ENCODE assay signal across 8 cellular contexts in genomic region chr21:28605138-28605537, GRCh38.
DNase-seq lines count a peak whose midpoint lies in the region; ATAC-seq and TF ChIP-seq lines count a peak whose summit lies in the region.
"Had no signal": no experiment of that assay in that cellular context is flagged by ENCODE, and none has a peak within 500 bp of the region (broad histone marks: within the 10 kb centered on the region; RNA-seq: fewer than 3 reads in every experiment).

No MANE protein-coding gene starts in this region.

- DNase-seq in medulla oblongata (ENCODE audit: extremely low spot score) (peak; percentile 35), H4 (ENCODE audit: low spot score) (no peak), ovary (no peak), GM23248 (no peak)
- DNase-seq: H7 had no signal

- ATAC-seq in GM18867 (IDR thresholded peaks at IDR 0.05; ENCODE audit: unreplicated experiment) = peak; percentile 99
- ATAC-seq in GM21717 (IDR thresholded peaks at IDR 0.05; ENCODE audit: unreplicated experiment) = peak; percentile 63
- ATAC-seq in HG03575 (IDR thresholded peaks at IDR 0.05; ENCODE audit: extremely low read depth, insufficient number of reproducible peaks, low FRiP score, unreplicated experiment) = peak; percentile 97

- H3K4me3 ChIP-seq in ovary (no peak overlapping the region), GM23248 (no peak overlapping the region)

- H3K9me2 ChIP-seq in GM23248 (ENCODE audit: insufficient read depth) = no peaks in the 10 kb centered on the region

- no peak overlapping the region for H2AFZ ChIP-seq in GM23248

- in situ Hi-C loops in GM23248 (cut with MboI) = no loop called here

- H4K20me1 ChIP-seq in GM23248 (ENCODE audit: insufficient read depth) = no peaks in the 10 kb centered on the region

- H3K9me3 ChIP-seq in ovary (no peaks in the 10 kb centered on the region), GM23248 (ENCODE audit: low read depth) (no peaks in the 10 kb centered on the region)

- H3K4me2 ChIP-seq in GM23248 (ENCODE audit: unreplicated experiment) = no peak overlapping the region

- TF ChIP-seq EP300 in ovary (IDR thresholded peaks at IDR 0.05) = no peak

- no peaks in the 10 kb centered on the region for H3F3A ChIP-seq in GM23248 (ENCODE audit: insufficient read depth)

- no peak for TF ChIP-seq CTCF in ovary (IDR thresholded peaks at IDR 0.05)

- no peaks in the 10 kb centered on the region for H3K36me3 ChIP-seq in ovary
- H3K36me3 ChIP-seq in GM23248 (ENCODE audit: low read depth) = no peaks in the 10 kb centered on the region

- no peaks in the 10 kb centered on the region for H3K4me1 ChIP-seq in ovary (ENCODE audit: insufficient read depth)
- H3K4me1 ChIP-seq in GM23248 (ENCODE audit: insufficient read depth) = 0 out of 2 replicates have a peak, but pooled peaks cover 3% of the 10 kb centered on the region

- no peaks in the 10 kb centered on the region for H3K27me3 ChIP-seq in ovary
- H3K27me3 ChIP-seq in GM23248 (replicated peaks; ENCODE audit: insufficient read depth) = no peaks in the 10 kb centered on the region

- intact Hi-C loops in ovary (cut with DNase I) = no loop called here

- WGBS in ovary, 3 donors = 87 to 92% (median 90%) methylated on average over 2 of the region's 2 CpGs
- 45 to 51% methylated on average over 2 of the region's 2 CpGs for WGBS in GM23248 (ENCODE audit: low coverage in 1 of 2, low lambda C conversion rate in 2 of 2, missing lambda C conversion rate in 2 of 2), 2 experiments

- TF ChIP-seq POLR2A in ovary (IDR thresholded peaks at IDR 0.05) = no peak

- H3K79me2 ChIP-seq in GM23248 (ENCODE audit: insufficient read depth) = no peaks in the 10 kb centered on the region

- H3K27ac ChIP-seq in ovary (no peak overlapping the region), GM23248 (no peak overlapping the region)

- H3K9ac ChIP-seq in GM23248 = no peak overlapping the region
